8 cellular contexts compared by ENCODE assay signal in genomic region chr14:75022655-75023054, GRCh38. TPM values are rescaled to one million over a fixed set of nuclear protein-coding genes. Genes with fewer than 3 reads are reported as not detected.
DNase-seq lines count a peak whose midpoint lies in the region; ATAC-seq and TF ChIP-seq lines count a peak whose summit lies in the region.

No MANE protein-coding gene starts in this region.

- H3K4me3 ChIP-seq in Karpas-422 (ENCODE audit: low read length), result no peak overlapping the region
- H3K4me3 ChIP-seq in cardiac fibroblast (replicated peaks in 1 of 2; ENCODE audit: low read depth in 2 of 2, low read length in 2 of 2), result no peak overlapping the region
- H3K4me3 ChIP-seq in lower lobe of right lung, result no peak overlapping the region

- no peak for ATAC-seq in lower lobe of right lung
- no peak for ATAC-seq in HG03135 (IDR thresholded peaks at IDR 0.05; ENCODE audit: unreplicated experiment)
- ATAC-seq in HG03342 (IDR thresholded peaks at IDR 0.05; ENCODE audit: unreplicated experiment), result no peak

- no peaks in the 10 kb centered on the region for H3K9me2 ChIP-seq in Karpas-422 (replicated peaks; ENCODE audit: insufficient read depth, low read length)

- H3K4me1 ChIP-seq in Karpas-422 (ENCODE audit: low read length) (no peaks in the 10 kb centered on the region), lower lobe of right lung (peaks cover 8% of the 10 kb centered on the region)

- H3K9me3 ChIP-seq in Karpas-422 (ENCODE audit: low read length) (no peaks in the 10 kb centered on the region), lower lobe of right lung (no peaks in the 10 kb centered on the region)

- no peak overlapping the region for H3K4me2 ChIP-seq in Karpas-422 (ENCODE audit: low read depth, low read length, poor library complexity, severe bottlenecking)

- DNase-seq in ELR (ENCODE audit: low read depth), result peak; percentile 63
- peak; percentile 62 for DNase-seq in Karpas-422
- DNase-seq in cardiac fibroblast (ENCODE audit: low read depth in 2 of 2), result peak in 1 of 2 donors; percentile 17
- DNase-seq in lower lobe of right lung, result no peak
- DNase-seq in NCI-H146 treated with DMSO at 0.1 percent for 48 hours (lab: John Stamatoyannopoulos, UW; ENCODE audit: unreplicated experiment), result no peak
- no peak for DNase-seq in NCI-H2227 treated with DMSO at 0.1 percent for 48 hours (lab: John Stamatoyannopoulos, UW)

- H3K27ac ChIP-seq in Karpas-422 (ENCODE audit: low read length) (no peak overlapping the region), lower lobe of right lung (no peak overlapping the region)

- no peak overlapping the region for H3K9ac ChIP-seq in Karpas-422 (ENCODE audit: low read length)

- no peaks in the 10 kb centered on the region; the same call in 1 of the 2 replicates for H4K20me1 ChIP-seq in Karpas-422 (ENCODE audit: insufficient read depth, low read depth, low read length)

- no peak overlapping the region for H2AFZ ChIP-seq in Karpas-422 (ENCODE audit: low read length)

- H3K36me3 ChIP-seq in Karpas-422 (ENCODE audit: insufficient read depth, low read length), result peaks cover 69% of the 10 kb centered on the region
- H3K36me3 ChIP-seq in lower lobe of right lung, result peaks cover 78% of the 10 kb centered on the region

- intact Hi-C loops in lower lobe of right lung (cut with DNase I), result no loop called here

- H3K27me3 ChIP-seq in Karpas-422 (ENCODE audit: low read length), result no peaks in the 10 kb centered on the region
- no peaks in the 10 kb centered on the region for H3K27me3 ChIP-seq in lower lobe of right lung (ENCODE audit: low read depth)

- peak; percentile 31 for TF ChIP-seq CTCF in cardiac fibroblast (IDR thresholded peaks at IDR 0.05; ENCODE audit: low read depth, low read length)
- TF ChIP-seq CTCF in lower lobe of right lung (IDR thresholded peaks at IDR 0.05), result peak; percentile 25

- H3K79me2 ChIP-seq in Karpas-422 (ENCODE audit: low read length), result no peaks in the 10 kb centered on the region

RNA-seq across cellular contexts. Expression of gene EIF2B2, which starts 19.9 kb away (rescaled TPM):
- total RNA-seq in Karpas-422 (2014; rRNA removed; shearing (Covaris generic); ENCODE audit: low replicate concordance), result 86.5 and 106 TPM in 2 replicates
- total RNA-seq in lower lobe of right lung, result 30.4 TPM

RNA-seq across cellular contexts. Expression of gene MLH3, which starts 28.6 kb away (rescaled TPM):
- 58.3 and 71.5 TPM in 2 replicates for total RNA-seq in Karpas-422 (2014; rRNA removed; shearing (Covaris generic); ENCODE audit: low replicate concordance)
- total RNA-seq in lower lobe of right lung, result 27.2 TPM

RNA-seq across cellular contexts. Expression of gene ACYP1, which starts 41.2 kb away (rescaled TPM):
- 80.3 and 84.2 TPM in 2 replicates for total RNA-seq in Karpas-422 (2014; rRNA removed; shearing (Covaris generic); ENCODE audit: low replicate concordance)
- total RNA-seq in lower lobe of right lung, result 19.7 TPM

RNA-seq across cellular contexts. Expression of gene ZC2HC1C, which starts 46.8 kb away (rescaled TPM):
- total RNA-seq in Karpas-422 (2014; rRNA removed; shearing (Covaris generic); ENCODE audit: low replicate concordance), result 1.1 and 2.9 TPM in 2 replicates
- total RNA-seq in lower lobe of right lung, result 4.7 TPM

Comparison
In these comparisons a context has a peak if more than half of its experiments do, and no peak if none do; other contexts are left out.
1. DNase-seq: peak in ELR (single experiment) and Karpas-422 (single experiment); none in lower lobe of right lung (single experiment), NCI-H146 treated with DMSO at 0.1 percent for 48 hours (single experiment) and NCI-H2227 treated with DMSO at 0.1 percent for 48 hours (single experiment).